8 cellular contexts compared by ENCODE assay signal in the genomic region with DNA sequence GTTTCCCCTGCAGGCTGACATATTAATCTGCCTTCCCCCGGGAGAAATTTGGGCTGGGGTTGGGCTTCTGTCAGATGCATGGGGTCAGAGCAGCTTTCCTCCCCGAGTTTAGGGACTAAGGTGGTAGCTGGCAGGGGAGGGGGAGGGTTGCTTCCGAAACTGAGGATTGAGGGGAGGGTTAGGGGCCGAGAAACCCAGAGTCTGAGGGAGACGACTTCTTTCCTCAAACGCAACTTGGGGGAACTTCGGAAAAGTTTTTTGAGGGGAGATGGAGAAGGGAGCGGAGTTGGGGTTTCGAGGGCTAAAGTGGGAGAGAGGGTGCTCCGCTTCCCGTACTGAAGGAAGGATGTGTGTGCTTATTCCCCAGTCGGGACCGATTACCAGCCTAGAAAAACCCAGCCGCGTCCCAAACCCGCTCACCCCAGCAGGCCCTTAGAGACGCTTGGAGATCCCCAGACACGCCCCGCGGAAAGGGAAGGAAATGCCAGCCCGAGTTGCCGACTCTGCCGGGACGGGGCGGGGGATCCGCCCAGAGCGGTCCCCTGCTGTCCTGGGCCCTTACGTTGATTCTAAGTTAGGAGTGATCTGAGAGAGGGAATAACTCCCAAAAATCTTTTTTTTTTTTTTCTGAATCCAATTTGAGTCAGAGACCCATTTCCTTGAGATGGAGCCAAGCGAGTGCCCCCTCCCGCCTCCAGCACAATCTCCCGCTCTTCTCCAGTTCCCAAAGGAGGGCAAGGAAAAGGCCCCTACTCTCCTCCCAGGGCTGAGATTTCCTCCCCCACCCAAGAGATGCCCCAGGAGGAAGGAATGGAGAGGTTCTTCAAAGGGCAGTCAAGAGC.
DNase-seq lines count a peak whose midpoint lies in the region; ATAC-seq and TF ChIP-seq lines count a peak whose summit lies in the region.

No MANE protein-coding gene starts in this region.

- DNase-seq in Daoy (ENCODE audit: low read depth) (peak; percentile 79), UCSD-AML1 (lab: John Stamatoyannopoulos, UW; ENCODE audit: unreplicated experiment) (peak; percentile 29), left ventricle myocardium inferior (peak; percentile 66), psoas muscle (peak; percentile 76 to 84), occipital lobe (lab: John Stamatoyannopoulos, UW) (no peak), ecto neural progenitor cell (ENCODE audit: low spot score) (no peak)

- intact Hi-C loops in left ventricle myocardium inferior (cut with micrococcal nuclease): no loop called here
- intact Hi-C loops in psoas muscle (cut with DNase I): loop anchor here in 1 of 2 donors (5.0 kb wide), 1 partner anchor 60 kb away; the partner anchor contains the start of gene SMUG1

- peak overlapping the region; percentile 68 for H3K4me3 ChIP-seq in left ventricle myocardium inferior
- peak overlapping the region; percentile 77 for H3K4me3 ChIP-seq in psoas muscle

- no peaks in the 10 kb centered on the region for H3K36me3 ChIP-seq in left ventricle myocardium inferior
- H3K36me3 ChIP-seq in psoas muscle (ENCODE audit: insufficient read depth in 1 of 2, low read depth in 1 of 2): no peaks in the 10 kb centered on the region

- H3K27me3 ChIP-seq in left ventricle myocardium inferior (ENCODE audit: low read depth) (peaks cover 99% of the 10 kb centered on the region), psoas muscle (ENCODE audit: insufficient read depth in 3 of 3, low read length in 2 of 3) (peaks cover 0 to 41% (median 22%) of the 10 kb centered on the region in 3 donors)

- WGBS in psoas muscle, 3 donors: 8 to 14% (median 10%) methylated on average over 31 of the region's 31 CpGs

- ATAC-seq in psoas muscle: peak; percentile 70 to 85 (median 76)
- no peak for ATAC-seq in GM19328 (IDR thresholded peaks at IDR 0.05; ENCODE audit: unreplicated experiment)
- ATAC-seq in GM21786 (IDR thresholded peaks at IDR 0.05; ENCODE audit: unreplicated experiment): no peak

- H3K9me3 ChIP-seq in left ventricle myocardium inferior (replicated peaks) (no peaks in the 10 kb centered on the region), psoas muscle (no peaks in the 10 kb centered on the region)

- TF ChIP-seq CTCF in left ventricle myocardium inferior (IDR thresholded peaks at IDR 0.05; ENCODE audit: borderline replicate concordance): no peak
- TF ChIP-seq CTCF in psoas muscle (IDR thresholded peaks at IDR 0.05): no peak

- peak overlapping the region; percentile 67 for H3K27ac ChIP-seq in left ventricle myocardium inferior (replicated peaks)
- peak overlapping the region; percentile 34 for H3K27ac ChIP-seq in psoas muscle

- H3K4me1 ChIP-seq in left ventricle myocardium inferior (peaks cover 15% of the 10 kb centered on the region), psoas muscle (no peaks in the 10 kb centered on the region)

Comparison
In these comparisons a context has a peak if more than half of its experiments do, and no peak if none do; other contexts are left out.
1. DNase-seq: peak in Daoy (single experiment), UCSD-AML1 (single experiment), left ventricle myocardium inferior (single experiment) and psoas muscle (2 of 2); none in occipital lobe (single experiment) and ecto neural progenitor cell (single experiment).
2. ATAC-seq: peak in psoas muscle (4 of 4); none in GM19328 (single experiment) and GM21786 (single experiment).